ENCODE assay signal across 17 cellular contexts in genomic region chr2:134468093-134468640, GRCh38.
A peak's percentile ranks its signal among the peaks of the same experiment; 100 is the strongest.
DNase-seq lines count a peak whose midpoint lies in the region; ATAC-seq, FAIRE-seq and TF ChIP-seq lines count a peak whose summit lies in the region.
"Had no signal": no experiment of that assay in that cellular context is flagged by ENCODE, and none has a peak within 500 bp of the region (broad histone marks: within the 10 kb centered on the region; RNA-seq: fewer than 3 reads in every experiment).

No MANE protein-coding gene starts in this region.

- intact Hi-C loops in left cardiac atrium (cut with DNase I) (loop anchor here (5.0 to 10.0 kb wide), 2 partner anchors 307 to 434 kb away; no protein-coding TSS in a partner anchor), mucosa of descending colon (cut with DNase I, micrococcal nuclease) (no loop called here), vagina (cut with DNase I) (no loop called here)

- no peak overlapping the region for H3K4me3 Mint-ChIP-seq in activated CD8-positive, alpha-beta memory T cell treated with anti-CD3 and anti-CD28 coated beads, Interleukin-2, amount 10 ng/mL, durations not matched to agents 7 days and 5 days
- H3K4me3 Mint-ChIP-seq: CD8-positive, alpha-beta memory T cell; GM23338 had no signal

- H3K36me3 ChIP-seq in right atrium auricular region, result no peaks in the 10 kb centered on the region
- no peaks in the 10 kb centered on the region for H3K36me3 ChIP-seq in mucosa of descending colon (ENCODE audit: low read depth)
- no peaks in the 10 kb centered on the region for H3K36me3 ChIP-seq in vagina
- H3K36me3 ChIP-seq: BLaER1 had no signal

- CTCF ChIA-PET in activated CD8-positive, alpha-beta memory T cell treated with anti-CD3 and anti-CD28 coated beads, Interleukin-2, amount 10 ng/mL, durations not matched to agents 7 days and 5 days (lab: Charles Lee), result interaction anchor here (1.2 kb wide), 1 partner anchor 429 kb away, joined by 4 read pairs; no protein-coding TSS in a partner anchor

- H3K27ac ChIP-seq in right atrium auricular region (no peak overlapping the region), vagina (no peak overlapping the region)
- H3K27ac ChIP-seq: BLaER1 had no signal

- TF ChIP-seq CTCF in right atrium auricular region (IDR thresholded peaks at IDR 0.05) (no peak), mucosa of descending colon (IDR thresholded peaks at IDR 0.05) (no peak), vagina (IDR thresholded peaks at IDR 0.05) (no peak)

- peak; percentile 26 for DNase-seq in activated CD8-positive, alpha-beta memory T cell treated with anti-CD3 and anti-CD28 coated beads, Interleukin-2, amount 10 ng/mL, durations not matched to agents 7 days and 5 days
- no peak for DNase-seq in activated CD8-positive, alpha-beta memory T cell treated with anti-CD3 and anti-CD28 coated beads, Interleukin-2, amount 50 U/mL, for 48 hours
- peak; percentile 42 for DNase-seq in right atrium auricular region (ENCODE audit: low spot score)
- no peak for DNase-seq in left cardiac atrium
- no peak for DNase-seq in mucosa of descending colon
- DNase-seq in vagina (ENCODE audit: extremely low spot score in 2 of 2), result peak; percentile 46 to 52
- no peak for DNase-seq in GM12892 (ENCODE audit: insufficient read length)
- DNase-seq in GDM1 (lab: John Stamatoyannopoulos, UW), result no peak
- DNase-seq: 8988T; AML-193; Caco-2; CD8-positive, alpha-beta memory T cell; DMS53; H7 had no signal

- ATAC-seq in activated CD8-positive, alpha-beta memory T cell treated with anti-CD3 and anti-CD28 coated beads, Interleukin-2, amount 10 ng/mL, durations not matched to agents 7 days and 5 days, result no peak
- ATAC-seq in left cardiac atrium, result no peak
- ATAC-seq in mucosa of descending colon, result peak; percentile 68
- ATAC-seq: GM12878 had no signal

- no peaks in the 10 kb centered on the region for H3K9me3 Mint-ChIP-seq in activated CD8-positive, alpha-beta memory T cell treated with anti-CD3 and anti-CD28 coated beads, Interleukin-2, amount 10 ng/mL, durations not matched to agents 7 days and 5 days (ENCODE audit: low read depth)
- H3K9me3 Mint-ChIP-seq: GM23338 had no signal

- TF ChIP-seq POLR2A in vagina (IDR thresholded peaks at IDR 0.05), result no peak
- TF ChIP-seq POLR2A in GM12892 (IDR thresholded peaks at IDR 0.05; ENCODE audit: low read depth, low read length), result no peak

- H3K4me3 ChIP-seq in right atrium auricular region, result no peak overlapping the region
- no peak overlapping the region for H3K4me3 ChIP-seq in mucosa of descending colon
- no peak overlapping the region for H3K4me3 ChIP-seq in vagina
- H3K4me3 ChIP-seq: BLaER1, GM12878, GM23338 had no signal

- H3K4me1 Mint-ChIP-seq in activated CD8-positive, alpha-beta memory T cell treated with anti-CD3 and anti-CD28 coated beads, Interleukin-2, amount 10 ng/mL, durations not matched to agents 7 days and 5 days, result no peaks in the 10 kb centered on the region
- H3K4me1 Mint-ChIP-seq: CD8-positive, alpha-beta memory T cell had no signal

- H3K36me3 Mint-ChIP-seq in activated CD8-positive, alpha-beta memory T cell treated with anti-CD3 and anti-CD28 coated beads, Interleukin-2, amount 10 ng/mL, durations not matched to agents 7 days and 5 days, result no peaks in the 10 kb centered on the region

- H3K4me1 ChIP-seq in right atrium auricular region, result no peaks in the 10 kb centered on the region
- no peaks in the 10 kb centered on the region for H3K4me1 ChIP-seq in mucosa of descending colon (ENCODE audit: low read depth)
- no peaks in the 10 kb centered on the region for H3K4me1 ChIP-seq in vagina
- H3K4me1 ChIP-seq: BLaER1, Caco-2 had no signal

- H3K27ac Mint-ChIP-seq in activated CD8-positive, alpha-beta memory T cell treated with anti-CD3 and anti-CD28 coated beads, Interleukin-2, amount 10 ng/mL, durations not matched to agents 7 days and 5 days, result no peak overlapping the region
- H3K27ac Mint-ChIP-seq: GM23338 had no signal

- peaks cover 3% of the 10 kb centered on the region for H3K27me3 Mint-ChIP-seq in activated CD8-positive, alpha-beta memory T cell treated with anti-CD3 and anti-CD28 coated beads, Interleukin-2, amount 10 ng/mL, durations not matched to agents 7 days and 5 days

- H3K27me3 ChIP-seq in right atrium auricular region (no peaks in the 10 kb centered on the region), vagina (no peaks in the 10 kb centered on the region)
- H3K27me3 ChIP-seq: BLaER1 had no signal

- no peak for FAIRE-seq in GM12892 (lab: Jason Lieb, UNC)
- FAIRE-seq: GM12878 had no signal

- H3K9me3 ChIP-seq in right atrium auricular region (peaks cover 0 to 4% of the 10 kb centered on the region in 2 donors), mucosa of descending colon (no peaks in the 10 kb centered on the region), vagina (no peaks in the 10 kb centered on the region)
- H3K9me3 ChIP-seq: Caco-2 had no signal

Comparison
In these comparisons a context has a peak if more than half of its experiments do, and no peak if none do; other contexts are left out.
1. DNase-seq: peak in activated CD8-positive, alpha-beta memory T cell treated with anti-CD3 and anti-CD28 coated beads, Interleukin-2, amount 10 ng/mL, durations not matched to agents 7 days and 5 days (single experiment), right atrium auricular region (single experiment) and vagina (2 of 2); none in activated CD8-positive, alpha-beta memory T cell treated with anti-CD3 and anti-CD28 coated beads, Interleukin-2, amount 50 U/mL, for 48 hours (single experiment), left cardiac atrium (single experiment), mucosa of descending colon (0 of 3), GM12892 (single experiment) and GDM1 (single experiment).
2. intact Hi-C loops: an anchor here in left cardiac atrium (5.0 to 10.0 kb wide); none called in mucosa of descending colon and vagina.